Comparison of ENCODE assay signal across 14 cellular contexts in the genomic region with DNA sequence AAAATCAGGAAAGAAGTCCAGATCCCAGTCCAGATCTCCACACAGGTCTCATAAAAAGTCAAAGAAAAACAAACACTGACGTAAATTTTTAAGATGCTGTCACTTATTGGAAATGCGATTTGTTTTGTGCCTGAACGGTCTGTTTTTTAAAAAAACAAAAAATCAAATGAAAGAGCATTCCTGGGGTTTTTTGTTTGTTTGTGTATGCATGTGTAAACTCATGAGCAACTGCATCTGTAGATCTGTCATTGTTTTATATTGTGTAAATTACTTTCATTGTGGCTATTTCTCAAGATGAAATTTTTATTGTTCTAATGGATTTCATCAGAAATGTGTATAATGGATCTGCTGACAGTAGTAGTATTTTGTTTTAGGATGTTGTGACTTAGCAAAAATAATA.
"Had no signal": no experiment of that assay in that cellular context is flagged by ENCODE, and none has a peak within 500 bp of the region (broad histone marks: within the 10 kb centered on the region; RNA-seq: fewer than 3 reads in every experiment).

No MANE protein-coding gene starts in this region.

- H3K4me3 ChIP-seq: lung, pancreas, smooth muscle cell had no signal

- H3K27me3 ChIP-seq: pancreas had no signal

- H3K27ac Mint-ChIP-seq: naive B cell, nephron, progenitor cell of endocrine pancreas had no signal

- H3K9me3 Mint-ChIP-seq: naive B cell, nephron had no signal

- H3K4me1 Mint-ChIP-seq: nephron had no signal

- H3K27me3 Mint-ChIP-seq: naive B cell, progenitor cell of endocrine pancreas had no signal

- H3K9me3 ChIP-seq: pancreas had no signal

- DNase-seq: dermis blood vessel endothelial cell; left ventricle myocardium superior; mesendoderm; naive B cell; occipital lobe; pancreas; right cardiac atrium; stimulated activated CD4-positive, alpha-beta T cell treated with anti-CD3 and anti-CD28 coated beads, Interleukin-2, amount 100 ng/mL, for 48 hours; stimulated activated naive CD4-positive, alpha-beta T cell treated with Interleukin-2 at 50 U/mL for 16 hours; trophoblast cell had no signal

- H3K4me2 ChIP-seq: smooth muscle cell had no signal

- H3K4me3 Mint-ChIP-seq: naive B cell, nephron had no signal

- H3K27ac ChIP-seq: pancreas had no signal

- ATAC-seq: left ventricle myocardium superior, pancreas, right cardiac atrium had no signal
